ENCODE assay signal across 1 cellular context in the genomic region with DNA sequence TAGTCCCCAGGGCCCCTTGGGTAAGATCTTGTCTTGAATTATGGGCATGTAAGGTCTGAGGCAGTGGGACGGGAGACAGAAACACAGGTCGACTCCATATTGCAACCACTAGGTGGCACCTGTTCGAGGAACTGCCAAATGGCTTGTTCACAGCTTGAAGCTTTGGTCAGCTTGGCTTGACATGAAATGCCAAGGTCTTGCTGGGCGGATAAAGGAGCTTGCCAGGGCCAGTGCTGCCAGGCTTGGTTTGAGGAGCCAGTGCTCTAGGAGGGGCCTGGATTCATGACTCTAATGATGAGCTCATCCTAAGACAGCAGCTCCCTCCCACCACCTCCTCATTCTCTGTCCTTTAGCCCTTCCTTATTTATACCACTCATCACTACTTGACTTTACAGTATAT.
TF ChIP-seq lines count a peak whose summit lies in the region.

No MANE protein-coding gene starts in this region.

TF ChIP-seq in H1, 55 proteins besides CTCF, POLR2A, EP300 and RAD21:
- TF ChIP-seq KDM1A (IDR thresholded peaks at IDR 0.05; ENCODE audit: borderline replicate concordance, low read length) (no peak), TCF12 (IDR thresholded peaks at IDR 0.05; ENCODE audit: low read depth, low read length) (0 out of 2 replicates have a peak, but pooled peaks have one; percentile 17), TAF7 (optimal IDR thresholded peaks at IDR 0.05; ENCODE audit: borderline replicate concordance, low read depth, low read length) (peak; percentile 19), TEAD4 (IDR thresholded peaks at IDR 0.05; ENCODE audit: low read depth, low read length) (0 out of 2 replicates have a peak, but pooled peaks have one; percentile 38), SIN3A (conservative IDR thresholded peaks at IDR 0.05 in 1 of 2, IDR thresholded peaks at IDR 0.05 in 1 of 2; ENCODE audit: low read depth in 1 of 2, low read length in 2 of 2) (peak in 1 of 2 experiments; percentile 71; a peak in 1 of 4 replicates), CTBP2 (IDR thresholded peaks at IDR 0.05; ENCODE audit: borderline replicate concordance, insufficient read depth, insufficient read length, low read length) (peak; percentile 68), YY1 (IDR thresholded peaks at IDR 0.05; ENCODE audit: low read depth, low read length) (peak; percentile 73; the same call in 1 of the 2 replicates), GABPA (IDR thresholded peaks at IDR 0.05; ENCODE audit: borderline replicate concordance, insufficient read depth, low read length) (no peak)
- TF ChIP-seq, protein P1, sequence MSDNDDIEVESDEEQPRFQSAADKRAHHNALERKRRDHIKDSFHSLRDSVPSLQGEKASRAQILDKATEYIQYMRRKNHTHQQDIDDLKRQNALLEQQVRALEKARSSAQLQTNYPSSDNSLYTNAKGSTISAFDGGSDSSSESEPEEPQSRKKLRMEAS (IDR thresholded peaks at IDR 0.05), result 0 out of 2 replicates have a peak, but pooled peaks have one; percentile 10
